ENCODE assay signal across 8 cellular contexts in the genomic region with DNA sequence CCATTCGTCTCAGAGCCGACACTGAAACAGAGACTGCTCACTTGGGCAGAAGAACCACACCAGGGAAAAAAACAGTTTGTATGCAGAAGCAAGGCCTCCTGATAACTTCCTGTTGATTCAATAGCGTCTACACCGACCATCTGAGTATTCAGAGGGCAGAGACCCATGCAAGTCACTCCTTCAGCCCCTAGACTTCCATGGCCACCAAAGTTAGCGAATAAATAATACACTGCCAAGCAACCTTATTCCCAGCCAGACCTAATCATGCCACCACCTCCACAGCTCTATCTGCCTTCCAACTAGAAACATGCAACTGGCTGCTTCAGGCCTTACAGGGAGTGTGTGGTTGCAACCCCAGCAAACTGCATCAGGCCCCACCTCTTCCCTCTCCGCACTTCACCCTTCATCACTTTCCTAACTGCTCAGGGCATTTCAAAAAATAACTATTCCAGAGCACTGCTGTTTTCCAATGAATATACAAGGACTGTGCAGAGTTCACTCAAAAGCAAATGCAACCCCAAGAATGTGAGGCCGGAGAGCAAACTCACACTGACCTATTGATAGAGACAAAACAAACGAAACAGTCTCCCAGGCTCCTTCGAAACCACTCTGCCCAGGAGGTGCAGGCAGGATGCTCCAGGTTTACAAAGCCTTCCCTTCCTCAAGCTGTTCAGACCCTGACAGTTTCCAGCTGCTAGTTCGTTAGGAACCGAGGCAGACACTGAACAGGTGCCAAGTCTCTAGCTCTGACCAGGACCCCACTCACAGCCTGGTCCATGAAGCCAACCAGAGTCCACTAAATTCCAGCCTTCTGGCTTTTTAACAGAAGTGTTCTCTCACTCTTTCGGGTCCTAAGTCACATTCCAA. TPM values are rescaled to one million over a fixed set of nuclear protein-coding genes. Genes with fewer than 3 reads are reported as not detected.
DNase-seq lines count a peak whose midpoint lies in the region; ATAC-seq and TF ChIP-seq lines count a peak whose summit lies in the region.

No MANE protein-coding gene starts in this region.

- H2AFZ ChIP-seq in KMS-11 (ENCODE audit: low read depth), result no peak overlapping the region

- peaks cover 10% of the 10 kb centered on the region for H3K36me3 Mint-ChIP-seq in CD8-positive, alpha-beta T cell

- H3K27me3 ChIP-seq in CD8-positive, alpha-beta T cell (ENCODE audit: insufficient read depth, low read length), result no peaks in the 10 kb centered on the region
- H3K27me3 ChIP-seq in KMS-11 (ENCODE audit: insufficient read depth, low read depth) (no peaks in the 10 kb centered on the region), brain microvascular endothelial cell (replicated peaks) (no peaks in the 10 kb centered on the region)

- POLR2A ChIA-PET in CD8-positive, alpha-beta T cell (lab: Charles Lee), result interaction anchor here (0.7 to 2.5 kb wide), 2 partner anchors 132 to 133 kb away, joined by 8 to 12 read pairs; partner anchors contain the start of gene HAPSTR1

- 43 to 45% methylated on average over 11 of the region's 12 CpGs for WGBS in mesodermal cell (ENCODE audit: insufficient coverage in 2 of 2), 2 experiments

- peak overlapping the region; percentile 88 for H3K27ac Mint-ChIP-seq in CD8-positive, alpha-beta T cell

- H3K4me1 ChIP-seq in CD8-positive, alpha-beta T cell (ENCODE audit: insufficient read depth, low read length), result peaks cover 65% of the 10 kb centered on the region
- H3K4me1 ChIP-seq in KMS-11 (ENCODE audit: low read depth, poor library complexity, severe bottlenecking) (peaks cover 75% of the 10 kb centered on the region), mesodermal cell (ENCODE audit: control insufficient read depth, insufficient read depth, low read length, poor library complexity, severe bottlenecking) (peaks cover 51% of the 10 kb centered on the region)

- CTCF ChIA-PET in CD8-positive, alpha-beta T cell (lab: Charles Lee), result interaction anchor here (0.9 to 3.7 kb wide), 5 partner anchors 12 to 179 kb away, joined by 3 to 18 read pairs (median 3); no protein-coding TSS in a partner anchor

- peaks cover 84% of the 10 kb centered on the region for H3K79me2 ChIP-seq in KMS-11 (ENCODE audit: insufficient read depth, low read depth)

- H3K27ac ChIP-seq in CD8-positive, alpha-beta T cell (ENCODE audit: low read depth, low read length), result peak overlapping the region; percentile 0
- H3K27ac ChIP-seq in KMS-11 (peak overlapping the region; percentile 97), brain microvascular endothelial cell (peak overlapping the region; percentile 9), mesodermal cell (ENCODE audit: low read depth, low read length, severe bottlenecking) (peak overlapping the region; percentile 43)

- peaks cover 70% of the 10 kb centered on the region for H4K20me1 ChIP-seq in KMS-11 (ENCODE audit: insufficient read depth)

- in situ Hi-C loops in brain microvascular endothelial cell (cut with HindIII; ENCODE audit: low pct_ligation_motif_present, low sequenced_read_pairs), result no loop called here

- peak overlapping the region; percentile 24 for H3K4me3 ChIP-seq in CD8-positive, alpha-beta T cell (ENCODE audit: low read depth, low read length)
- no peak overlapping the region for H3K4me3 ChIP-seq in KMS-11 (IDR thresholded peaks at IDR 0.05; ENCODE audit: insufficient read depth, low read depth, low read length)
- H3K4me3 ChIP-seq in brain microvascular endothelial cell (ENCODE audit: low read depth, low read length), result peak overlapping the region; percentile 20
- peak overlapping the region; percentile 18 for H3K4me3 ChIP-seq in mesodermal cell (ENCODE audit: extremely low read depth, insufficient read depth, low read length, poor library complexity, severe bottlenecking)

- peak overlapping the region; percentile 75 for H3K4me3 Mint-ChIP-seq in CD8-positive, alpha-beta T cell

- H3K9me3 Mint-ChIP-seq in CD8-positive, alpha-beta T cell, result no peaks in the 10 kb centered on the region

- H3K9me3 ChIP-seq in CD8-positive, alpha-beta T cell (ENCODE audit: low read length), result no peaks in the 10 kb centered on the region
- no peaks in the 10 kb centered on the region for H3K9me3 ChIP-seq in mesodermal cell (ENCODE audit: control insufficient read depth, low read length)

- intact Hi-C loops in CD8-positive, alpha-beta T cell (cut with DNase I, micrococcal nuclease), result loop anchor here (1.0 to 5.0 kb wide), 11 partner anchors 15 to 1782 kb away; partner anchors contain the start of genes METTL22 (in 2 of the 2), NUBP1 (in 2 of the 2), ABAT (in 1 of the 2) and PMM2 (in 1 of the 2)

- no peak for ATAC-seq in CD8-positive, alpha-beta T cell

- DNase-seq in CD8-positive, alpha-beta T cell, result peak in 2 of 7 experiments; percentile 21 to 59
- DNase-seq in brain microvascular endothelial cell (no peak), islet precursor cell (no peak), SW 1271 (lab: John Stamatoyannopoulos, UW) (no peak), T1000 (lab: John Stamatoyannopoulos, UW) (no peak)
- no peak for DNase-seq in stimulated activated CD4-positive, alpha-beta T cell treated with anti-CD3 and anti-CD28 coated beads, Interleukin-15, amount 100 ng/mL, for 24 hours

- peak overlapping the region; percentile 98; the same call in 1 of the 2 replicates for H3K9ac ChIP-seq in KMS-11

- no peak for TF ChIP-seq CTCF in CD8-positive, alpha-beta T cell (IDR thresholded peaks at IDR 0.05)
- TF ChIP-seq CTCF in KMS-11 (conservative IDR thresholded peaks at IDR 0.05; ENCODE audit: low read depth, low read length) (no peak), brain microvascular endothelial cell (IDR thresholded peaks at IDR 0.05; ENCODE audit: low read depth, low read length, missing control alignments) (no peak)

- H3K27me3 Mint-ChIP-seq in CD8-positive, alpha-beta T cell (ENCODE audit: low read depth), result no peaks in the 10 kb centered on the region

- H3K36me3 ChIP-seq in CD8-positive, alpha-beta T cell (ENCODE audit: insufficient read depth, low read length), result no peaks in the 10 kb centered on the region
- no peaks in the 10 kb centered on the region for H3K36me3 ChIP-seq in KMS-11 (ENCODE audit: insufficient read depth)
- no peaks in the 10 kb centered on the region for H3K36me3 ChIP-seq in brain microvascular endothelial cell (replicated peaks)
- H3K36me3 ChIP-seq in mesodermal cell (ENCODE audit: control insufficient read depth, insufficient read depth, low read length), result no peaks in the 10 kb centered on the region

- H3K4me2 ChIP-seq in KMS-11, result peak overlapping the region; percentile 98

- peaks cover 69% of the 10 kb centered on the region for H3K4me1 Mint-ChIP-seq in CD8-positive, alpha-beta T cell (ENCODE audit: low read depth)

RNA-seq across cellular contexts. Expression of gene USP7, which starts 3.6 kb away (rescaled TPM):
- 100 to 1,000 TPM; 301 to 317 TPM for total RNA-seq in CD8-positive, alpha-beta T cell
- polyA plus RNA-seq in mesodermal cell (2013, experiment 1 of 2), result 84.9 TPM
- 73.0 TPM for polyA plus RNA-seq in mesodermal cell (2013, experiment 2 of 2)

Comparison
In these comparisons a context has a peak if more than half of its experiments do, and no peak if none do; other contexts are left out.
1. H3K27ac ChIP-seq: peak in every context shown above with its lines; median percentile 97 in KMS-11; 43 in mesodermal cell; 9 in brain microvascular endothelial cell; 0 in CD8-positive, alpha-beta T cell.